8 cellular contexts compared by ENCODE assay signal in genomic region chr2:160994141-160995002, GRCh38.
DNase-seq lines count a peak whose midpoint lies in the region; ATAC-seq, FAIRE-seq and TF ChIP-seq lines count a peak whose summit lies in the region.

No MANE protein-coding gene starts in this region.

- H3K36me3 ChIP-seq in RWPE2 (ENCODE audit: low read depth) (no peaks in the 10 kb centered on the region), osteoblast (ENCODE audit: insufficient read depth, low read length) (no peaks in the 10 kb centered on the region), tibial artery (no peaks in the 10 kb centered on the region)

- peak; percentile 95 for FAIRE-seq in H54 (lab: Jason Lieb, UNC)

- no peak for TF ChIP-seq POLR2A in H54 (IDR thresholded peaks at IDR 0.05; ENCODE audit: low read depth, low read length)

- no peaks in the 10 kb centered on the region for H3K79me2 ChIP-seq in osteoblast (ENCODE audit: insufficient read depth, low read length)

- peak; percentile 79 for ATAC-seq in RWPE2 (ENCODE audit: low read depth)

- peak overlapping the region; percentile 19 for H2AFZ ChIP-seq in osteoblast (ENCODE audit: low read length)

- H3K9me3 ChIP-seq in RWPE2 (ENCODE audit: severe bottlenecking) = no peaks in the 10 kb centered on the region
- H3K9me3 ChIP-seq in osteoblast (ENCODE audit: low read depth, low read length) = no peaks in the 10 kb centered on the region
- no peaks in the 10 kb centered on the region for H3K9me3 ChIP-seq in tibial artery

- no peaks in the 10 kb centered on the region for H4K20me1 ChIP-seq in osteoblast (ENCODE audit: insufficient read depth, low read length)

- H3K4me2 ChIP-seq in osteoblast (ENCODE audit: insufficient read depth, low read length) = peak overlapping the region; percentile 5

- DNase-seq in GF-D8 (lab: John Stamatoyannopoulos, UW) (peak; percentile 17), H54 (ENCODE audit: insufficient read length, low spot score) (peak; percentile 36), LNCaP clone FGC (ENCODE audit: low read depth) (peak; percentile 43), RWPE2 (ENCODE audit: low spot score) (no peak), foreskin melanocyte (peak; percentile 83), osteoblast (ENCODE audit: insufficient read length, low spot score, missing footprints) (peak; percentile 76), tibial artery (peak; percentile 76 to 82)
- peak; percentile 12 for DNase-seq in activated effector memory CD4-positive, alpha-beta T cell treated with Interleukin-2 at 50 U/mL for 16 hours

- intact Hi-C loops in tibial artery (cut with DNase I; ENCODE audit: low total_unique reads) = no loop called here

- no peaks in the 10 kb centered on the region for H3K27me3 ChIP-seq in RWPE2 (ENCODE audit: insufficient read depth, poor library complexity, severe bottlenecking)
- no peaks in the 10 kb centered on the region for H3K27me3 ChIP-seq in osteoblast (ENCODE audit: insufficient read depth, low read length)
- no peaks in the 10 kb centered on the region for H3K27me3 ChIP-seq in tibial artery

- TF ChIP-seq CTCF in LNCaP clone FGC (IDR thresholded peaks at IDR 0.05; ENCODE audit: control insufficient read depth, extremely low read depth, insufficient read depth) (peak; percentile 74), RWPE2 (IDR thresholded peaks at IDR 0.05; ENCODE audit: poor library complexity, severe bottlenecking) (peak; percentile 92), osteoblast (IDR thresholded peaks at IDR 0.05; ENCODE audit: extremely low read depth, low read depth, low read length) (peak; percentile 91), tibial artery (IDR thresholded peaks at IDR 0.05) (peak; percentile 79 to 89)

- peaks cover 3% of the 10 kb centered on the region for H3K4me1 ChIP-seq in RWPE2 (ENCODE audit: insufficient read depth, poor library complexity, severe bottlenecking)
- H3K4me1 ChIP-seq in osteoblast (ENCODE audit: insufficient read depth, low read length) = peaks cover 3% of the 10 kb centered on the region
- peaks cover 0 to 8% (median 1%) of the 10 kb centered on the region in 4 donors for H3K4me1 ChIP-seq in tibial artery

- H3K27ac ChIP-seq in RWPE2 (ENCODE audit: poor library complexity, severe bottlenecking) (no peak overlapping the region), osteoblast (ENCODE audit: low read depth, low read length) (no peak overlapping the region), tibial artery (no peak overlapping the region)

- H3K4me3 ChIP-seq in LNCaP clone FGC (ENCODE audit: low read depth, low read length) = no peak overlapping the region
- no peak overlapping the region for H3K4me3 ChIP-seq in RWPE2 (ENCODE audit: severe bottlenecking)
- H3K4me3 ChIP-seq in osteoblast (ENCODE audit: insufficient read depth, low read length) = no peak overlapping the region
- H3K4me3 ChIP-seq in tibial artery = no peak overlapping the region
